ENCODE assay signal across 7 cellular contexts in the genomic region with DNA sequence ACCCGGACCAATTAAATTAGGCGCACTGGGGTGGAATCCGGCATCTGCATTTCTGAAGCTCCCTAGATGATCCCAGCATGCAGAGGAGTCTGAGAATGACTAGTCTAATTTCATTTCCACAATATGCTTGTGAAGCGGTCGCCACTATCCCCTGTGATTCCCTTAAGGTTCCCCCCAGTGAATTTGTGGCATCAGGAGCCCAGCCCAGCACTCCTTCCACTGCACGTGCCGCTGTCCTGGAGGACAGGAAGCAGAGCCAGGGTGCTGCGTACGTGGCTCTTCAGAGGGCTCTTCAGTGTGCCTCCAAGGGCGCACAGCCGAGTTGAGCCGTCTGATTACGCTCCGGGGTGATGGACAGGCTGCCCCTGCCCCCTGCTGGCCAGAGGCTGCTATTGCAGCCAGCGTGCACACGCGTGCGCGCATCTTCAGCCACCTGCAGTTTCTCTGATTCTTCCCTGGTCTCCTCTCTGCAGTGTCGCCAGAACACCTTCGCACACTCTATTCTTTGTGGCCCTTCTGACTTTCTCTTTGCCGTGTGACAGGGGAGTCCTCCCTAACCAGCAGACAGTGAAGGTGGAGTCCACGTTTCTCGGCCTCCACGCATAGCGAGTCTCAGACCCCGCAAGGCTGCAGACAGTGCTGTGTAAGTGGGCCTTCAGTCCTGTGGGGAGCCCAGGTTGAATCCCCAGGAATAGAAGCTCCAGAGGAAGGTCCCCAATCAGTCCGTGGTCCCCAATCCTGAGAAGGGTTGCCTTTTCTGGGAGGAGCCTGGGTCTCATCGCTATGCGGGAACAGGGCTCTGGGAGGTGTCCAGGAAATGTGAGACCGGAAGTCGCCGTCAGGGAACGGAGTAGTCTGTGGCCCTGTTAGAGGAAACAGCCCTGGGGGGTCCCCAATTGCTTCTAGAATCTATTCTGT. TPM values are rescaled to one million over a fixed set of nuclear protein-coding genes. Genes with fewer than 3 reads are reported as not detected.
DNase-seq lines count a peak whose midpoint lies in the region; ATAC-seq and TF ChIP-seq lines count a peak whose summit lies in the region.

No MANE protein-coding gene starts in this region.

- H3K27ac Mint-ChIP-seq in T-helper 2 cell treated with Interferon-gamma antibody and Interleukin-4, amounts not matched to agents 5 μg/mL and 100 μg/mL, for 36 hours, result no peak overlapping the region

- ATAC-seq in HG02938 (IDR thresholded peaks at IDR 0.05; ENCODE audit: unreplicated experiment), result peak; percentile 75
- ATAC-seq in gastrocnemius medialis, result peak; percentile 89 to 95

- H3K4me1 Mint-ChIP-seq in T-helper 2 cell treated with Interferon-gamma antibody and Interleukin-4, amounts not matched to agents 5 μg/mL and 100 μg/mL, for 36 hours (ENCODE audit: low read depth), result peaks cover 16% of the 10 kb centered on the region

- in situ Hi-C loops in astrocyte of the cerebellum (cut with HindIII; ENCODE audit: low sequenced_read_pairs) (no loop called here), gastrocnemius medialis (cut with MboI; ENCODE audit: low sequenced_read_pairs in 4 of 4) (no loop called here)

- H3K27ac ChIP-seq in gastrocnemius medialis, result no peak overlapping the region

- H3K4me3 Mint-ChIP-seq in T-helper 2 cell treated with Interferon-gamma antibody and Interleukin-4, amounts not matched to agents 5 μg/mL and 100 μg/mL, for 36 hours, result peak overlapping the region; percentile 59

- no peaks in the 10 kb centered on the region for H3K36me3 ChIP-seq in gastrocnemius medialis

- no peaks in the 10 kb centered on the region for H3K9me3 Mint-ChIP-seq in T-helper 2 cell treated with Interferon-gamma antibody and Interleukin-4, amounts not matched to agents 5 μg/mL and 100 μg/mL, for 36 hours

- TF ChIP-seq POLR2A in GM15510 (IDR thresholded peaks at IDR 0.05; ENCODE audit: borderline replicate concordance, extremely low read depth, insufficient read length), result peak; percentile 40
- no peak for TF ChIP-seq POLR2A in gastrocnemius medialis (IDR thresholded peaks at IDR 0.05)

- no peaks in the 10 kb centered on the region for H3K9me3 ChIP-seq in gastrocnemius medialis

- peak; percentile 99 for TF ChIP-seq CTCF in astrocyte of the cerebellum (IDR thresholded peaks at IDR 0.05; ENCODE audit: low read depth, low read length, missing control alignments)
- peak; percentile 83 to 99 (median 97) for TF ChIP-seq CTCF in gastrocnemius medialis (IDR thresholded peaks at IDR 0.05 in 4 of 5, conservative IDR thresholded peaks at IDR 0.05 in 1 of 5)

- peaks cover 16 to 30% (median 24%) of the 10 kb centered on the region in 3 donors for H3K27me3 ChIP-seq in gastrocnemius medialis

- intact Hi-C loops in gastrocnemius medialis (cut with DNase I; ENCODE audit: low total_unique reads), result loop anchor here (5.0 kb wide), 1 partner anchor 227 kb away; no protein-coding TSS in a partner anchor

- peaks cover 5 to 11% of the 10 kb centered on the region in 2 donors for H3K4me1 ChIP-seq in gastrocnemius medialis

- no peaks in the 10 kb centered on the region for H3K36me3 Mint-ChIP-seq in T-helper 2 cell treated with Interferon-gamma antibody and Interleukin-4, amounts not matched to agents 5 μg/mL and 100 μg/mL, for 36 hours (ENCODE audit: low read depth)

- peaks cover 47% of the 10 kb centered on the region for H3K27me3 Mint-ChIP-seq in T-helper 2 cell treated with Interferon-gamma antibody and Interleukin-4, amounts not matched to agents 5 μg/mL and 100 μg/mL, for 36 hours (ENCODE audit: low read depth)

- H3K4me3 ChIP-seq in astrocyte of the cerebellum (ENCODE audit: low read depth, low read length) (peak overlapping the region; percentile 19), gastrocnemius medialis (peak overlapping the region in 3 of 4 donors; percentile 26 to 52 (median 39))

- DNase-seq in NCI-H1694 treated with DMSO at 0.1 percent for 48 hours (lab: John Stamatoyannopoulos, UW) (peak; percentile 71), astrocyte of the cerebellum (ENCODE audit: low read depth) (peak; percentile 11), hypothalamus (lab: John Stamatoyannopoulos, UW) (peak in 49 of 51 donors; percentile 8 to 79 (median 44)), gastrocnemius medialis (peak; percentile 39 to 67)
- peak; percentile 77 for DNase-seq in T-helper 2 cell treated with Interferon-gamma antibody and Interleukin-4, amounts not matched to agents 5 μg/mL and 100 μg/mL, for 36 hours (ENCODE audit: low spot score)

RNA-seq across cellular contexts. Expression of a gene that starts 16.5 kb away (rescaled TPM):
- total RNA-seq in gastrocnemius medialis, result not detected

RNA-seq across cellular contexts. Expression of a gene that starts 32.4 kb away (rescaled TPM):
- 1 to 10 TPM in 1 of 4 donors, under 1 TPM in 1, not detected in 2; 0.95 to 2.6 TPM for total RNA-seq in gastrocnemius medialis

Comparison
In these comparisons a context has a peak if more than half of its experiments do, and no peak if none do; other contexts are left out.
1. DNase-seq: peak in every context shown above with its lines; median percentile 77 in T-helper 2 cell treated with Interferon-gamma antibody and Interleukin-4, amounts not matched to agents 5 μg/mL and 100 μg/mL, for 36 hours; 71 in NCI-H1694 treated with DMSO at 0.1 percent for 48 hours; 53 in gastrocnemius medialis; 44 in hypothalamus; 11 in astrocyte of the cerebellum.